ENCODE assay signal across 1 cellular context in genomic region chr13:51134763-51135365, GRCh38.
TF ChIP-seq lines count a peak whose summit lies in the region.

No MANE protein-coding gene starts in this region.

TF ChIP-seq in H1, 55 proteins besides CTCF, POLR2A, EP300 and RAD21 (continued from another document):
- TF ChIP-seq TAF1 (IDR thresholded peaks at IDR 0.05; ENCODE audit: low read depth, low read length) (no peak), BRCA1 (IDR thresholded peaks at IDR 0.05; ENCODE audit: low read depth, low read length) (no peak), CREB1 (IDR thresholded peaks at IDR 0.05) (no peak), HDAC6 (IDR thresholded peaks at IDR 0.05; ENCODE audit: low read depth, low read length) (no peak), CEBPB (IDR thresholded peaks at IDR 0.05; ENCODE audit: low read depth, low read length) (no peak), JUN (IDR thresholded peaks at IDR 0.05; ENCODE audit: low read depth, low read length) (no peak), YY1 (IDR thresholded peaks at IDR 0.05; ENCODE audit: low read depth, low read length) (no peak), TCF12 (IDR thresholded peaks at IDR 0.05; ENCODE audit: low read depth, low read length) (no peak), SAP30 (IDR thresholded peaks at IDR 0.05; ENCODE audit: insufficient read depth, insufficient replicate concordance, low read length) (no peak), BCL11A (IDR thresholded peaks at IDR 0.05; ENCODE audit: low read depth in 2 of 2, low read length in 2 of 2) (no peak), CHD2 (IDR thresholded peaks at IDR 0.05; ENCODE audit: low read length) (no peak), TEAD4 (IDR thresholded peaks at IDR 0.05; ENCODE audit: low read depth, low read length) (no peak), ATF3 (IDR thresholded peaks at IDR 0.05; ENCODE audit: insufficient read depth, low read depth, low read length) (no peak), PHF8 (conservative IDR thresholded peaks at IDR 0.05; ENCODE audit: low read depth, low read length) (no peak)
